Comparison of ENCODE assay signal across 27 cellular contexts in the genomic region with DNA sequence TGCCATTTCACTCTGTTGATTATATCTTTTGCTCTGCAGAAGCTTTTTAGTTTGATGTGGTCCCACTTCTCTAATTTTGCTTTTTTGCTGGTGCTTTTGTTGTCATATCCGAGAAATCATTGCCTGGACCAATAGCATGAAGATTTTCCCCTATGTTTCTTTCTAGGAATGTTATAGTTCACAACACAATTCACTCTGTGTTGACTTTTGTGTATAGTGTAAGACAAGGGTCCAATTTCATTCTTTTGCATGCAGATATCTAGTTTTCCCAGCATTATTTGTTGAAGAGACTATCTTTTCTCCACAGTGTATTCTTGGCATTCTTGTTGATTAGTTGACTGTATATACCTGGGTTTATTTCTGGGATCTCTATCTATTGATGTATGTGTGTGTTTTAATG.
"Had no signal": no experiment of that assay in that cellular context is flagged by ENCODE, and none has a peak within 500 bp of the region (broad histone marks: within the 10 kb centered on the region; RNA-seq: fewer than 3 reads in every experiment).

No MANE protein-coding gene starts in this region.

- H3K9me3 ChIP-seq: colonic mucosa, esophagus squamous epithelium had no signal

- H3K4me1 ChIP-seq: colonic mucosa, esophagus muscularis mucosa, esophagus squamous epithelium, foreskin keratinocyte, gastrocnemius medialis, gastroesophageal sphincter, heart left ventricle, heart right ventricle had no signal

- ATAC-seq: effector memory CD8-positive, alpha-beta T cell; esophagus mucosa; foreskin keratinocyte; gastrocnemius medialis; gastroesophageal sphincter; heart left ventricle; heart right ventricle had no signal

- FAIRE-seq: colon, endometrium, endothelial cell of umbilical vein, frontal cortex had no signal

- H3K36me3 ChIP-seq: colonic mucosa, esophagus muscularis mucosa, esophagus squamous epithelium, gastrocnemius medialis, gastroesophageal sphincter, heart left ventricle, heart right ventricle had no signal

- DNase-seq: colonic mucosa; cortex of kidney; dermis blood vessel endothelial cell; dorsolateral prefrontal cortex; effector CD4-positive, alpha-beta T cell; effector CD8-positive, alpha-beta T cell; effector memory CD4-positive, alpha-beta T cell; effector memory CD8-positive, alpha-beta T cell; endodermal cell; erythroblast; esophagus squamous epithelium; foreskin fibroblast; foreskin keratinocyte; foreskin melanocyte; gastrocnemius medialis; glutamatergic neuron; head of caudate nucleus; heart left ventricle; heart right ventricle had no signal

- H3K27ac ChIP-seq: colonic mucosa, coronary artery, dorsolateral prefrontal cortex, esophagus muscularis mucosa, esophagus squamous epithelium, foreskin keratinocyte, gastrocnemius medialis, gastroesophageal sphincter, heart left ventricle, heart right ventricle had no signal

- H3K27me3 ChIP-seq: colonic mucosa, dorsolateral prefrontal cortex, esophagus muscularis mucosa, foreskin keratinocyte, gastrocnemius medialis, gastroesophageal sphincter had no signal

- H3K4me3 ChIP-seq: colonic mucosa, coronary artery, dorsolateral prefrontal cortex, esophagus muscularis mucosa, esophagus squamous epithelium, gastrocnemius medialis, gastroesophageal sphincter, heart left ventricle, heart right ventricle had no signal
